Comparison of ENCODE assay signal across 9 cellular contexts in the genomic region with DNA sequence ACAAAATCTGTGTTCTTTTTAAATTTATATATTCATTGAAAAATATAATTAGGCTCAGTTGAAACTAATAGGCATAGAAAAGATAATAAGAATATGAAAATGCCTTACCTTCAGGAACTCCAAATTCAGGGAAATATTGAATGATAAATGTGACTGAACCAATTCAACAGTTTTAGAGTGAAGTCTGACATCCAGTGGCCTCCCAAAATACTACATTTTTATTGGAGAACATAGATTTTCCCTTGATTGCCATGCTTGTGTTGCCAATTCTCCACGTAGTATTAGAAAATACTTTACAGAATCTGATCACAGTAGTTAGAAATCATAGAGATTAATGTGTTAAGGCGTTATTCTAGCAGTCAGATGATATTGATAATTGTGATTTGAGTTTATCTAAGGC.
DNase-seq lines count a peak whose midpoint lies in the region; ATAC-seq and TF ChIP-seq lines count a peak whose summit lies in the region.
"Had no signal": no experiment of that assay in that cellular context is flagged by ENCODE, and none has a peak within 500 bp of the region (broad histone marks: within the 10 kb centered on the region; RNA-seq: fewer than 3 reads in every experiment).

No MANE protein-coding gene starts in this region.

- POLR2A ChIA-PET in A673 (lab: Charles Lee; ENCODE audit: low non-redundant PET), result no interaction called here
- POLR2A ChIA-PET in HEK293T (lab: Yijun Ruan, JAX), result no interaction called here

- DNase-seq in A673 (ENCODE audit: low spot score) (peak; percentile 30), HEK293T (ENCODE audit: extremely low spot score) (peak; percentile 14), SK-N-DZ (ENCODE audit: low spot score) (peak; percentile 68), foreskin melanocyte (peak; percentile 28), GF-D8 (lab: John Stamatoyannopoulos, UW) (no peak), upper lobe of right lung (no peak), NCI-H1436 (lab: John Stamatoyannopoulos, UW) (no peak), DMS153 (lab: John Stamatoyannopoulos, UW) (no peak)

- CTCF ChIA-PET in A673 (lab: Charles Lee) (no interaction called here), HEK293T (lab: Yijun Ruan, JAX) (no interaction called here)

- ATAC-seq in upper lobe of right lung, result no peak

- H3K27ac ChIP-seq in A673 (ENCODE audit: low read depth, low read length, poor library complexity, severe bottlenecking), result no peak overlapping the region
- H3K27ac ChIP-seq in upper lobe of right lung, result no peak overlapping the region
- H3K27ac ChIP-seq: C4-2B had no signal

- TF ChIP-seq CTCF in A673 (conservative IDR thresholded peaks at IDR 0.05; ENCODE audit: low read depth, low read length) (peak; percentile 44), upper lobe of right lung (IDR thresholded peaks at IDR 0.05) (no peak)

- no peaks in the 10 kb centered on the region for H3K27me3 ChIP-seq in A673 (replicated peaks; ENCODE audit: insufficient read depth, low read depth, low read length, poor library complexity)
- peaks cover 2% of the 10 kb centered on the region for H3K27me3 ChIP-seq in upper lobe of right lung

- BruUV-seq in A673 (replicated peaks; lab: Mats Ljungman, UMichigan), result no TSS peak

- H3K4me3 ChIP-seq in A673 (ENCODE audit: low read depth, low read length, poor library complexity, severe bottlenecking) (no peak overlapping the region), upper lobe of right lung (no peak overlapping the region)

- intact Hi-C loops in A673 (cut with micrococcal nuclease; ENCODE audit: unreplicated experiment) (loop anchor here (2.0 to 5.0 kb wide), 2 partner anchors 1428 to 1614 kb away; no protein-coding TSS in a partner anchor), upper lobe of right lung (cut with DNase I) (no loop called here)

- no peaks in the 10 kb centered on the region for H3K4me1 ChIP-seq in A673 (ENCODE audit: insufficient read depth, low read length, poor library complexity, severe bottlenecking)
- no peaks in the 10 kb centered on the region for H3K4me1 ChIP-seq in upper lobe of right lung

- no peaks in the 10 kb centered on the region for H3K36me3 ChIP-seq in A673 (ENCODE audit: insufficient read depth, low read length, poor library complexity, severe bottlenecking)
- no peaks in the 10 kb centered on the region for H3K36me3 ChIP-seq in upper lobe of right lung

- H3K9me3 ChIP-seq in A673 (ENCODE audit: low read depth, low read length, poor library complexity, severe bottlenecking) (no peaks in the 10 kb centered on the region), upper lobe of right lung (no peaks in the 10 kb centered on the region)

TF ChIP-seq in HEK293T, 16 proteins besides CTCF, POLR2A, EP300 and RAD21:
- TF ChIP-seq NFRKB (IDR thresholded peaks at IDR 0.05), result no peak
- no peak for TF ChIP-seq TARDBP (IDR thresholded peaks at IDR 0.05)
- TF ChIP-seq CTBP1 (IDR thresholded peaks at IDR 0.05; ENCODE audit: borderline replicate concordance), result no peak
- TF ChIP-seq L3MBTL2 (conservative IDR thresholded peaks at IDR 0.05), result no peak
- TF ChIP-seq SUZ12 (IDR thresholded peaks at IDR 0.05), result no peak
- TF ChIP-seq ARNT (IDR thresholded peaks at IDR 0.05), result no peak
- TF ChIP-seq FOXM1 (IDR thresholded peaks at IDR 0.05; ENCODE audit: borderline replicate concordance), result no peak
- TF ChIP-seq ELF4 (IDR thresholded peaks at IDR 0.05), result no peak
- no peak for TF ChIP-seq BHLHE40 (IDR thresholded peaks at IDR 0.05; ENCODE audit: borderline replicate concordance)
- TF ChIP-seq, protein P1, sequence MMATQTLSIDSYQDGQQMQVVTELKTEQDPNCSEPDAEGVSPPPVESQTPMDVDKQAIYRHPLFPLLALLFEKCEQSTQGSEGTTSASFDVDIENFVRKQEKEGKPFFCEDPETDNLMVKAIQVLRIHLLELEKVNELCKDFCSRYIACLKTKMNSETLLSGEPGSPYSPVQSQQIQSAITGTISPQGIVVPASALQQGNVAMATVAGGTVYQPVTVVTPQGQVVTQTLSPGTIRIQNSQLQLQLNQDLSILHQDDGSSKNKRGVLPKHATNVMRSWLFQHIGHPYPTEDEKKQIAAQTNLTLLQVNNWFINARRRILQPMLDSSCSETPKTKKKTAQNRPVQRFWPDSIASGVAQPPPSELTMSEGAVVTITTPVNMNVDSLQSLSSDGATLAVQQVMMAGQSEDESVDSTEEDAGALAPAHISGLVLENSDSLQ (IDR thresholded peaks at IDR 0.05), result no peak
- TF ChIP-seq FOXK2 (IDR thresholded peaks at IDR 0.05), result no peak
- no peak for TF ChIP-seq ZNF384 (IDR thresholded peaks at IDR 0.05)
- no peak for TF ChIP-seq LEF1 (IDR thresholded peaks at IDR 0.05; ENCODE audit: borderline replicate concordance)

Comparison
In these comparisons a context has a peak if more than half of its experiments do, and no peak if none do; other contexts are left out.
1. DNase-seq: peak in A673 (single experiment), HEK293T (single experiment), SK-N-DZ (single experiment) and foreskin melanocyte (single experiment); none in GF-D8 (single experiment), upper lobe of right lung (single experiment), NCI-H1436 (single experiment) and DMS153 (single experiment).